ENCODE assay signal across 1 cellular context in genomic region chr3:10269443-10269842, GRCh38.
TF ChIP-seq lines count a peak whose summit lies in the region.

No MANE protein-coding gene starts in this region.

TF ChIP-seq in HEK293, 187 proteins besides CTCF, POLR2A, EP300 and RAD21:
- TF ChIP-seq ZNF704 (tag by site-specific recombination; IDR thresholded peaks at IDR 0.05) (no peak), ZNF121 (tag by site-specific recombination; IDR thresholded peaks at IDR 0.05) (peak; percentile 79)
